ENCODE assay signal across 35 cellular contexts in the genomic region with DNA sequence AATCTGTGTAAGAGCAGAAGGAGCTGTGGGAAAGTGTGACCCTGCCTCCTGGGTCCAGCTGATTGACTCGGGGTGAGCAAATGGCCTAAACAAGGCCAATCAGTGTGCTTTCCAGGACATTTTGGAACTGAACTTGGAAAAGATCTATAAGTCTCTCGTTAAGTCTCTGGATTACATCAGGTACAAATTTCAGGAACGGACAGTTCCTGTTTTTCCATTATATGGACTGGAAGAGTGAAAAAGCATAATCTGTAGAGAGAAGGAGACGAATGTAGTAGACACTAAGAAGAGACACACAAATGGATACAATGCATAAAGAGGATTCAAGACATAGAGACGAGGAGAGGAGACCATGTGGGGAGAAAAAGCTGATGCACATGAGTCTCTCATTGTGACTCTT.
"Had no signal": no experiment of that assay in that cellular context is flagged by ENCODE, and none has a peak within 500 bp of the region (broad histone marks: within the 10 kb centered on the region; RNA-seq: fewer than 3 reads in every experiment).

No MANE protein-coding gene starts in this region.

- H3K36me3 ChIP-seq: MG63 had no signal

- H3K9me3 ChIP-seq: MG63 had no signal

- DNase-seq: Karpas-422, Kasumi-1, MG63, MM.1S, MV-4-11, NCI-H1048, NCI-H1092, NCI-H1092 treated with DMSO at 0.1 percent for 48 hours, NCI-H1105, NCI-H1105 treated with DMSO at 0.1 percent for 48 hours, NCI-H1417, NCI-H1417 treated with DMSO at 0.1 percent for 48 hours, NCI-H1436, NCI-H1436 treated with DMSO at 0.1 percent for 48 hours, NCI-H146, NCI-H1694, NCI-H1694 treated with DMSO at 0.1 percent for 48 hours, NCI-H187, NCI-H187 treated with DMSO at 0.1 percent for 48 hours, NCI-H1930, NCI-H2029, NCI-H2029 treated with DMSO at 0.1 percent for 48 hours, NCI-H2081, NCI-H2081 treated with DMSO at 0.1 percent for 48 hours, NCI-H2107, NCI-H2171, NCI-H2171 treated with DMSO at 0.1 percent for 48 hours, NCI-H2227 treated with DMSO at 0.1 percent for 48 hours, NCI-H226, NCI-H345, NCI-H446, NCI-H446 treated with DMSO at 0.1 percent for 48 hours, NCI-H510A, NCI-H510A treated with DMSO at 0.1 percent for 48 hours, NCI-H524 had no signal

- H3K4me3 ChIP-seq: MG63 had no signal
